ENCODE assay signal across 8 cellular contexts in the genomic region with DNA sequence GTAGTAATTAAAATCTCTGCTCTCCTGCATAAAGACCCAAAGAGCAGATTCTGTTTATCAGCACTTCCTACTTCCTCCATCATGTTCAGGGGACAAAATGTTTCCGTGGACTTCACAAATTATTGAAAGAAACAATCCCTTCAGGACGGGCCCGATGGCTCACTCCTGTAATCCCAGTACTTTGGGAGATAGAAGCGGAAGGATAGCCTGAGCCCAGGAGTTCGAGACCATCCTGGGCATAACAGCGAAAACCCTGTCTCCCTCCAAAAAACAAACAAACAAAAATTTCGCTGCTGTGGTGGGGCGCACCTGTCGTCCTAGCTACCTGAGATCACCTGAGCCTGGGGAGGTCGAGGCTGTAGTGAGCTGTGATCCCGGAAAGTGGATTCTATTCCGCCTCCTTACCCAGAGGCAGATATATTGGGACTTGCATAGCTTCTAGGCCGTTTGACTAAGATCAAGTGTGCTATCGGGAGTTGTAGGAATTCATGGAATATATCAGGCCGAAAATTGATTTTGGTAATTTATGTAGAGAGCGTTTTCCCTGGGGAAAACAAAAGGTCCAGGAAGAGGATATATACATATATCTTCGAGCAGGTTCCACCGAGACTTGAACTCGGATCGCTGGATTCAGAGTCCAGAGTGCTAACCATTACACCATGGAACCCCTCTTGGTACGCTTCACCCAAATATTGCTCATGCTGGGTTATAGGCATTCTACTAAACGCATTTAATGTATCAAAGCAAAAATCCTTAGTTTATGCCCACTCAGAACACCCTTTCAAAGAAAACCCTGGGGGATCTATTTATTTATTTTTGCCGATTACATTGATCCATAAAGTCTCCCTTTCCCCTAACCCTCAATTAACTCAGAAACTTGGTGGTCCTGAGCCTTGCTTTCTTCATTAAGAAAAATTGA.
DNase-seq lines count a peak whose midpoint lies in the region; ATAC-seq, FAIRE-seq and TF ChIP-seq lines count a peak whose summit lies in the region.

No MANE protein-coding gene starts in this region.

- H3K4me3 ChIP-seq in HepG2 (replicated peaks in 1 of 3; ENCODE audit: insufficient read depth in 1 of 3, low read depth in 2 of 3, low read length in 3 of 3) (peak overlapping the region; percentile 58 to 71 (median 63)), right lobe of liver (no peak overlapping the region), skeletal muscle satellite cell (ENCODE audit: low read length) (peak overlapping the region; percentile 26)

- H3K4me1 ChIP-seq in HepG2 (ENCODE audit: insufficient read depth, low read length), result peaks cover 24% of the 10 kb centered on the region
- no peaks in the 10 kb centered on the region for H3K4me1 ChIP-seq in right lobe of liver
- no peaks in the 10 kb centered on the region for H3K4me1 ChIP-seq in skeletal muscle satellite cell (ENCODE audit: control insufficient read depth, insufficient read depth, low read length)

- H3K36me3 ChIP-seq in HepG2 (replicated peaks in 1 of 2; ENCODE audit: control insufficient read depth in 1 of 2, insufficient read depth in 2 of 2, low read length in 2 of 2), result no peaks in the 10 kb centered on the region
- no peaks in the 10 kb centered on the region for H3K36me3 ChIP-seq in right lobe of liver
- H3K36me3 ChIP-seq in skeletal muscle satellite cell (ENCODE audit: insufficient read depth, low read length), result no peaks in the 10 kb centered on the region

- intact Hi-C loops in HepG2 (cut with micrococcal nuclease; ENCODE audit: unreplicated experiment) (loop anchor here (5.0 kb wide), 2 partner anchors 45 to 125 kb away; no protein-coding TSS in a partner anchor), right lobe of liver (cut with DNase I) (no loop called here)

- no peak overlapping the region for H3K27ac ChIP-seq in HepG2 (ENCODE audit: extremely low read length, insufficient read depth, low read length)
- no peak overlapping the region for H3K27ac ChIP-seq in right lobe of liver

- peak overlapping the region; percentile 89 for H3K4me2 ChIP-seq in HepG2 (ENCODE audit: low read depth, low read length)
- peak overlapping the region; percentile 81 for H3K4me2 ChIP-seq in skeletal muscle satellite cell (ENCODE audit: low read length)

- no peaks in the 10 kb centered on the region for H3K9me3 ChIP-seq in HepG2 (ENCODE audit: low read length)
- H3K9me3 ChIP-seq in right lobe of liver, result no peaks in the 10 kb centered on the region
- no peaks in the 10 kb centered on the region for H3K9me3 ChIP-seq in skeletal muscle satellite cell (replicated peaks; ENCODE audit: low read length)

- no peaks in the 10 kb centered on the region; a peak in 1 of 5 replicates for H3K27me3 ChIP-seq in HepG2 (ENCODE audit: control insufficient read depth in 1 of 2, insufficient read depth in 2 of 2, low read length in 2 of 2)
- peaks cover 0 to 76% of the 10 kb centered on the region in 2 donors for H3K27me3 ChIP-seq in right lobe of liver
- peaks cover 11% of the 10 kb centered on the region for H3K27me3 ChIP-seq in skeletal muscle satellite cell (ENCODE audit: control insufficient read depth, insufficient read depth, low read length)

- POLR2A ChIA-PET in HepG2 (lab: Yijun Ruan, JAX), result no interaction called here

- TF ChIP-seq POLR2A in HepG2 (IDR thresholded peaks at IDR 0.05; ENCODE audit: insufficient read depth in 1 of 2, low read depth in 2 of 2, low read length in 2 of 2), result no peak
- no peak for TF ChIP-seq POLR2A in right lobe of liver (IDR thresholded peaks at IDR 0.05)

- peaks cover 4% of the 10 kb centered on the region for H3K9me3 Mint-ChIP-seq in chondrocyte (ENCODE audit: low read depth)

- H3K27ac Mint-ChIP-seq in chondrocyte (ENCODE audit: unreplicated experiment), result no peak overlapping the region

- peaks cover 60% of the 10 kb centered on the region for H3K27me3 Mint-ChIP-seq in chondrocyte (ENCODE audit: low read depth)

- DNase-seq in HepG2 (ENCODE audit: low spot score), result peak; percentile 67
- no peak for DNase-seq in right lobe of liver
- peak; percentile 87 for DNase-seq in NCI-H82 (lab: John Stamatoyannopoulos, UW)
- DNase-seq in chondrocyte (ENCODE audit: low spot score), result no peak
- DNase-seq in effector CD4-positive, alpha-beta T cell, result no peak

- CTCF ChIA-PET in HepG2 (lab: Yijun Ruan, JAX; ENCODE audit: low intra/inter-chr PET ratio, low total read pairs), result no interaction called here

- TF ChIP-seq EP300 in HepG2 (IDR thresholded peaks at IDR 0.05; ENCODE audit: low read depth in 2 of 2, low read length in 2 of 2), result no peak
- TF ChIP-seq EP300 in HepG2 (CRISPR knock-in tag; IDR thresholded peaks at IDR 0.05; ENCODE audit: borderline replicate concordance), result no peak

- H4K20me1 ChIP-seq in HepG2 (ENCODE audit: insufficient read depth, low read length), result no peaks in the 10 kb centered on the region

- H3K79me2 ChIP-seq in HepG2 (ENCODE audit: insufficient read depth, low read length), result no peaks in the 10 kb centered on the region

- no TSS peak for BruUV-seq in HepG2 (replicated peaks; lab: Mats Ljungman, UMichigan)

- no peak for FAIRE-seq in HepG2 (lab: Jason Lieb, UNC)

- 42% methylated on average over 23 of the region's 23 CpGs for WGBS in HepG2 (ENCODE audit: low lambda C conversion rate)
- 39% methylated on average over 21 of the region's 23 CpGs for WGBS in right lobe of liver (ENCODE audit: insufficient coverage, low coverage, low lambda C conversion rate, missing lambda C conversion rate)

- peak overlapping the region; percentile 89 for H2AFZ ChIP-seq in HepG2 (ENCODE audit: low read length)

- TF ChIP-seq CTCF in HepG2 (CRISPR knock-in tag; IDR thresholded peaks at IDR 0.05) (no peak), right lobe of liver (IDR thresholded peaks at IDR 0.05) (no peak), chondrocyte (IDR thresholded peaks at IDR 0.05) (no peak)

- H3K9ac ChIP-seq in HepG2 (ENCODE audit: insufficient read depth, low read depth, low read length) (peak overlapping the region; percentile 59), skeletal muscle satellite cell (ENCODE audit: low read depth, low read length) (no peak overlapping the region)

- peaks cover 31% of the 10 kb centered on the region for H3K4me1 Mint-ChIP-seq in chondrocyte (ENCODE audit: low read depth)

- TF ChIP-seq RAD21 in HepG2 (CRISPR knock-in tag; IDR thresholded peaks at IDR 0.05), result no peak

- ATAC-seq in HepG2 (peak; percentile 16), right lobe of liver (no peak), GM21717 (IDR thresholded peaks at IDR 0.05; ENCODE audit: unreplicated experiment) (no peak), HG03045 (IDR thresholded peaks at IDR 0.05; ENCODE audit: unreplicated experiment) (no peak)

- no peaks in the 10 kb centered on the region for H3K36me3 Mint-ChIP-seq in chondrocyte (ENCODE audit: low read depth)

- H3K4me3 Mint-ChIP-seq in chondrocyte (ENCODE audit: unreplicated experiment), result peak overlapping the region; percentile 78

- in situ Hi-C loops in HepG2 (cut with HindIII; ENCODE audit: extremely low pct_ligation_motif_present, low pct_unique_long_range_greater_than_20kb), result no loop called here

TF ChIP-seq in HepG2, 621 proteins besides CTCF, POLR2A, EP300 and RAD21 (continues in another document):
- TF ChIP-seq, protein P1, sequence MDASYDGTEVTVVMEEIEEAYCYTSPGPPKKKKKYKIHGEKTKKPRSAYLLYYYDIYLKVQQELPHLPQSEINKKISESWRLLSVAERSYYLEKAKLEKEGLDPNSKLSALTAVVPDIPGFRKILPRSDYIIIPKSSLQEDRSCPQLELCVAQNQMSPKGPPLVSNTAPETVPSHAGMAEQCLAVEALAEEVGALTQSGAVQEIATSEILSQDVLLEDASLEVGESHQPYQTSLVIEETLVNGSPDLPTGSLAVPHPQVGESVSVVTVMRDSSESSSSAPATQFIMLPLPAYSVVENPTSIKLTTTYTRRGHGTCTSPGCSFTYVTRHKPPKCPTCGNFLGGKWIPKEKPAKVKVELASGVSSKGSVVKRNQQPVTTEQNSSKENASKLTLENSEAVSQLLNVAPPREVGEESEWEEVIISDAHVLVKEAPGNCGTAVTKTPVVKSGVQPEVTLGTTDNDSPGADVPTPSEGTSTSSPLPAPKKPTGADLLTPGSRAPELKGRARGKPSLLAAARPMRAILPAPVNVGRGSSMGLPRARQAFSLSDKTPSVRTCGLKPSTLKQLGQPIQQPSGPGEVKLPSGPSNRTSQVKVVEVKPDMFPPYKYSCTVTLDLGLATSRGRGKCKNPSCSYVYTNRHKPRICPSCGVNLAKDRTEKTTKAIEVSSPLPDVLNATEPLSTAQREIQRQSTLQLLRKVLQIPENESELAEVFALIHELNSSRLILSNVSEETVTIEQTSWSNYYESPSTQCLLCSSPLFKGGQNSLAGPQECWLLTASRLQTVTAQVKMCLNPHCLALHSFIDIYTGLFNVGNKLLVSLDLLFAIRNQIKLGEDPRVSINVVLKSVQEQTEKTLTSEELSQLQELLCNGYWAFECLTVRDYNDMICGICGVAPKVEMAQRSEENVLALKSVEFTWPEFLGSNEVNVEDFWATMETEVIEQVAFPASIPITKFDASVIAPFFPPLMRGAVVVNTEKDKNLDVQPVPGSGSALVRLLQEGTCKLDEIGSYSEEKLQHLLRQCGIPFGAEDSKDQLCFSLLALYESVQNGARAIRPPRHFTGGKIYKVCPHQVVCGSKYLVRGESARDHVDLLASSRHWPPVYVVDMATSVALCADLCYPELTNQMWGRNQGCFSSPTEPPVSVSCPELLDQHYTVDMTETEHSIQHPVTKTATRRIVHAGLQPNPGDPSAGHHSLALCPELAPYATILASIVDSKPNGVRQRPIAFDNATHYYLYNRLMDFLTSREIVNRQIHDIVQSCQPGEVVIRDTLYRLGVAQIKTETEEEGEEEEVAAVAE (CRISPR knock-in tag; IDR thresholded peaks at IDR 0.05; ENCODE audit: borderline replicate concordance), result no peak
- peak; percentile 25; the same call in 1 of the 2 replicates for TF ChIP-seq ZNF614 (CRISPR knock-in tag; IDR thresholded peaks at IDR 0.05; ENCODE audit: borderline replicate concordance)

Comparison
In these comparisons a context has a peak if more than half of its experiments do, and no peak if none do; other contexts are left out.
1. DNase-seq: peak in HepG2 (single experiment) and NCI-H82 (single experiment); none in right lobe of liver (0 of 3), chondrocyte (single experiment) and effector CD4-positive, alpha-beta T cell (single experiment).
2. H3K4me3 ChIP-seq: peak in HepG2 (3 of 3) and skeletal muscle satellite cell (single experiment); none in right lobe of liver (0 of 3).